ENCODE assay signal across 31 cellular contexts in the genomic region with DNA sequence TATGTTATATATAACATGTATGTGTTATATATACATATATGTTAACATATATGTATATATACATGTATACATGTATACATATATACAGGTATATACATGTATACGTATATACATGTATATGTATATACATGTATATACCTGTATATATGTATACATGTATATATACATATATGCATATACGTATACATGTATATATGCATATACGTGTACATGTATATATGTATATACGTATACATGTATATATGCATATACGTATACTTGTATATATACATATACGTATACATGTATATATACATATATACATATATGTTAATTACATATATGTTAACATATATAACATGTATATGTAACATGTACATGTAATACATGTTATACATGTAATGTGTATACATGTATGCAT.
"Had no signal": no experiment of that assay in that cellular context is flagged by ENCODE, and none has a peak within 500 bp of the region (broad histone marks: within the 10 kb centered on the region; RNA-seq: fewer than 3 reads in every experiment).

No MANE protein-coding gene starts in this region.

- H3K4me3 ChIP-seq: adrenal gland, body of pancreas, breast epithelium had no signal

- H3K27me3 ChIP-seq: adrenal gland, body of pancreas, brain microvascular endothelial cell, breast epithelium had no signal

- FAIRE-seq: astrocyte had no signal

- DNase-seq: activated B cell treated with CpG ODN at 0.5 μM for 24 hours; activated CD4-positive, alpha-beta memory T cell treated with anti-CD3 and anti-CD28 coated beads for 36 hours; activated CD4-positive, alpha-beta T cell treated with anti-CD3 and anti-CD28 coated beads for 4 hours; activated CD4-positive, alpha-beta T cell treated with anti-CD3 and anti-CD28 coated beads, Interleukin-2, amount 10 ng/mL, durations not matched to agents 24 days and 14 days; activated CD4-positive, alpha-beta T cell treated with anti-CD3 and anti-CD28 coated beads, Interleukin-2, amount 50 U/mL, for 1 hour; activated CD4-positive, alpha-beta T cell treated with anti-CD3 and anti-CD28 coated beads, Interleukin-2, amount 50 U/mL, for 4 hours; activated CD4-positive, CD25-positive, alpha-beta regulatory T cell treated with anti-CD3 and anti-CD28 coated beads, Interleukin-2, amount 50 U/mL, for 72 hours; activated CD8-positive, alpha-beta memory T cell treated with anti-CD3 and anti-CD28 coated beads, Interleukin-2, amount 50 U/mL, for 4 hours; activated CD8-positive, alpha-beta T cell treated with anti-CD3 and anti-CD28 coated beads for 36 hours; activated effector memory CD4-positive, alpha-beta T cell treated with anti-CD3 and anti-CD28 coated beads, Interleukin-2, amount 50 U/mL, for 16 hours; activated gamma-delta T cell treated with Interleukin-2 at 50 U/mL for 16 hours; activated naive CD4-positive, alpha-beta T cell; activated naive CD4-positive, alpha-beta T cell treated with anti-CD3 and anti-CD28 coated beads for 36 hours; activated naive CD4-positive, alpha-beta T cell treated with anti-CD3 and anti-CD28 coated beads, Interleukin-2, amount 50 U/mL, for 16 hours; activated naive CD8-positive, alpha-beta T cell treated with anti-CD3 and anti-CD28 coated beads for 36 hours; activated T-cell treated with anti-CD3 and anti-CD28 coated beads, Interleukin-2, amount 50 U/mL, for 24 hours; activated T-cell treated with anti-CD3 and anti-CD28 coated beads, Interleukin-2, amount 50 U/mL, for 72 hours; adrenal gland; amniotic stem cell; aorta; body of pancreas; brain microvascular endothelial cell; central memory CD4-positive, alpha-beta T cell; T-helper 1 cell; T-helper 2 cell; T-helper 9 cell had no signal

- H3K9me3 ChIP-seq: adrenal gland, body of pancreas, breast epithelium had no signal

- H3K27ac ChIP-seq: adrenal gland, body of pancreas, brain microvascular endothelial cell, breast epithelium, VCaP had no signal

- H3K36me3 ChIP-seq: adrenal gland, brain microvascular endothelial cell, breast epithelium had no signal

- ATAC-seq: activated CD8-positive, alpha-beta T cell treated with anti-CD3 and anti-CD28 coated beads for 36 hours; activated naive CD4-positive, alpha-beta T cell treated with anti-CD3 and anti-CD28 coated beads, Interleukin-2, amount 50 U/mL, for 72 hours; activated T-cell treated with anti-CD3 and anti-CD28 coated beads, Interleukin-2, amount 50 U/mL, for 72 hours; activated T-helper 17 cell treated with anti-CD3 and anti-CD28 coated beads, Interleukin-2, amount 50 U/mL, for 72 hours; body of pancreas had no signal

- H3K4me1 ChIP-seq: adrenal gland, body of pancreas, breast epithelium had no signal
